Comparison of ENCODE assay signal across 23 cellular contexts in genomic region chr12:72388322-72388721, GRCh38.
"Had no signal": no experiment of that assay in that cellular context is flagged by ENCODE, and none has a peak within 500 bp of the region (broad histone marks: within the 10 kb centered on the region; RNA-seq: fewer than 3 reads in every experiment).

No MANE protein-coding gene starts in this region.

- H3K27ac ChIP-seq: HL-60, KMS-11, RWPE1 had no signal

- FAIRE-seq: HTR-8/SVneo, K562 had no signal

- H3K4me2 ChIP-seq: KMS-11, SK-N-SH had no signal

- H3K9me2 ChIP-seq: SK-N-SH had no signal

- H3K9me3 ChIP-seq: SK-N-SH had no signal

- DNase-seq: Kasumi-1, MM.1S, NCI-H1105, NCI-H1417, NCI-H1436 treated with DMSO at 0.1 percent for 48 hours, NCI-H1694, NCI-H187 treated with DMSO at 0.1 percent for 48 hours, NCI-H2029 treated with DMSO at 0.1 percent for 48 hours, NCI-H2171 treated with DMSO at 0.1 percent for 48 hours, NCI-H446, NCI-H510A, NCI-H69, NCI-H774, SHP77, SK-N-SH, SW 1271, T-cell had no signal

- ATAC-seq: K562, Panc1, T-cell had no signal

- H3K4me3 ChIP-seq: K562 had no signal

- H3K9ac ChIP-seq: KMS-11, SK-N-SH had no signal
